8 cellular contexts compared by ENCODE assay signal in the genomic region with DNA sequence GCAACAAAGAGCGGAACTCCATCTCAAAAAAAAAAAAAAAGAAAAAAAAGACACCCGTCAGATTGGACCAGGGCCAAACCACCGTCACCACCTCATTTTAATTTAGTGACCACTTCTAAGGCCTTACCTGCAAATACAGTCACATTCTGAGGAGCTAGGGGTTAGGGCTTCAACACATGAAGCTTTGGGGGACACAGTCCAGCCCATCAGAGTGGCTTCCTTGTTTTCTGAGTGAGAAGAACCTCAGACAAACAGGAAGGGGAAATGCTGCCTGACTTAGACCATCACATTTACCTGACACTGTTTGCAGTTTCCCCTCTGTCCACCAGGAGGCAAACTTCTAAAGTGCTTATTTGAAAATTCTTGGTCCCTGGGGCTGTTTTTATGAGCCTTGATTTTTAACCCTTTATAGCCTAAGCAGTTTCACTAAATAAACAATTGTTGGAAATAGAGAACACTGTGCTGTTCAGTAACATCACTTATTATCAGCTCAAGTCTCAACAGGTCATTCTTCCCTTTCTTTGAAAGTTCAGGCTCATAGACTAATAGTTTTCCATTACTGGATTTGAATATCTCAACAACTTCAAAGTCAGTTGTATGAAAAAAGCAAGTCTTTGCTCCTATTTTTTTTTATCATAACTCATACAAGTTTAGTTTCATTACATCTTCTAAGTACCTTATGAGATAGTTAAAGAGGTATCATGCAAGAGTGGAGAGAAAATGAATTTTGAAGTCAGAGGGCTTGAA.
DNase-seq lines count a peak whose midpoint lies in the region; ATAC-seq and FAIRE-seq lines count a peak whose summit lies in the region.

No MANE protein-coding gene starts in this region.

- no peaks in the 10 kb centered on the region for H3K79me2 ChIP-seq in Karpas-422 (ENCODE audit: low read length)

- H3K4me1 Mint-ChIP-seq in CD4-positive, alpha-beta memory T cell, result peaks cover 4 to 23% (median 12%) of the 10 kb centered on the region in 4 donors

- no peak overlapping the region for H3K4me3 ChIP-seq in CD4-positive, alpha-beta memory T cell (ENCODE audit: low read length in 2 of 2)
- peak overlapping the region; percentile 22; the same call in 1 of the 2 replicates for H3K4me3 ChIP-seq in Karpas-422 (ENCODE audit: low read length)

- H4K20me1 ChIP-seq in Karpas-422 (ENCODE audit: insufficient read depth, low read depth, low read length), result no peaks in the 10 kb centered on the region

- no peaks in the 10 kb centered on the region for H3K9me3 Mint-ChIP-seq in CD4-positive, alpha-beta memory T cell

- H3K36me3 ChIP-seq in CD4-positive, alpha-beta memory T cell (ENCODE audit: insufficient read depth, low read length), result no peaks in the 10 kb centered on the region
- no peaks in the 10 kb centered on the region for H3K36me3 ChIP-seq in Karpas-422 (ENCODE audit: insufficient read depth, low read length)

- peak overlapping the region; percentile 55 for H3K4me2 ChIP-seq in Karpas-422 (ENCODE audit: low read depth, low read length, poor library complexity, severe bottlenecking)

- H3K27me3 Mint-ChIP-seq in CD4-positive, alpha-beta memory T cell, result no peaks in the 10 kb centered on the region

- peak overlapping the region; percentile 90 for H2AFZ ChIP-seq in Karpas-422 (ENCODE audit: low read length)

- peak overlapping the region; percentile 57 to 88 (median 83) for H3K27ac Mint-ChIP-seq in CD4-positive, alpha-beta memory T cell

- no peaks in the 10 kb centered on the region for H3K27me3 ChIP-seq in CD4-positive, alpha-beta memory T cell (ENCODE audit: insufficient read depth, low read length)
- no peaks in the 10 kb centered on the region for H3K27me3 ChIP-seq in Karpas-422 (ENCODE audit: low read length)

- no peaks in the 10 kb centered on the region for H3K9me2 ChIP-seq in Karpas-422 (replicated peaks; ENCODE audit: insufficient read depth, low read length)

- H3K36me3 Mint-ChIP-seq in CD4-positive, alpha-beta memory T cell, result no peaks in the 10 kb centered on the region

- H3K9ac ChIP-seq in Karpas-422 (ENCODE audit: low read length), result no peak overlapping the region

- POLR2A ChIA-PET in CD4-positive, alpha-beta memory T cell (lab: Charles Lee; ENCODE audit: partially characterized antibody), result interaction anchor here (1.4 kb wide), 1 partner anchor 297 kb away, joined by 6 read pairs; no protein-coding TSS in a partner anchor

- no peak overlapping the region for H3K27ac ChIP-seq in CD4-positive, alpha-beta memory T cell (ENCODE audit: low read depth, low read length)
- no peak overlapping the region for H3K27ac ChIP-seq in Karpas-422 (ENCODE audit: low read length)

- no peak for FAIRE-seq in frontal cortex (lab: Jason Lieb, UNC)

- intact Hi-C loops in CD4-positive, alpha-beta memory T cell (cut with micrococcal nuclease), result loop anchor here (1.0 to 10.0 kb wide), 5 partner anchors 14 to 452 kb away; a partner anchor contains a TSS

- in situ Hi-C loops in SK-MEL-5 (cut with HindIII; ENCODE audit: low pct_unique_long_range_greater_than_20kb, low sequenced_read_pairs), result no loop called here

- H3K4me3 Mint-ChIP-seq in CD4-positive, alpha-beta memory T cell, result peak overlapping the region; percentile 21 to 66 (median 61)

- no peaks in the 10 kb centered on the region for H3K9me3 ChIP-seq in CD4-positive, alpha-beta memory T cell (ENCODE audit: control insufficient read depth in 1 of 2, low read length in 2 of 2)
- no peaks in the 10 kb centered on the region for H3K9me3 ChIP-seq in Karpas-422 (ENCODE audit: low read length)

- CTCF ChIA-PET in CD4-positive, alpha-beta memory T cell (lab: Charles Lee; ENCODE audit: partially characterized antibody), result interaction anchor here (0.7 to 6.6 kb wide), 12 partner anchors 13 to 301 kb away, joined by 3 to 53 read pairs (median 4); a partner anchor contains a TSS

- ATAC-seq in GM19395 (IDR thresholded peaks at IDR 0.05; ENCODE audit: unreplicated experiment) (peak; percentile 73), GM21528 (IDR thresholded peaks at IDR 0.05; ENCODE audit: low FRiP score, unreplicated experiment) (no peak)

- peak; percentile 70 to 85 (median 77) for DNase-seq in CD4-positive, alpha-beta memory T cell
- DNase-seq in Karpas-422, result peak; percentile 91
- DNase-seq in SK-MEL-5 (ENCODE audit: low read depth, low spot score), result peak; percentile 91
- DNase-seq in activated effector memory CD4-positive, alpha-beta T cell treated with anti-CD3 and anti-CD28 coated beads, Interleukin-2, amount 50 U/mL, for 16 hours, result peak; percentile 78
- peak; percentile 34 to 64 for DNase-seq in frontal cortex (ENCODE audit: low spot score in 2 of 2)
- peak; percentile 77 for DNase-seq in pons (ENCODE audit: low spot score)

- peaks cover 22% of the 10 kb centered on the region for H3K4me1 ChIP-seq in CD4-positive, alpha-beta memory T cell (ENCODE audit: insufficient read depth, low read length)
- peaks cover 5% of the 10 kb centered on the region for H3K4me1 ChIP-seq in Karpas-422 (ENCODE audit: low read length)
